ENCODE assay signal across 12 cellular contexts in genomic region chr7:106775552-106775936, GRCh38.
DNase-seq lines count a peak whose midpoint lies in the region; ATAC-seq, FAIRE-seq and TF ChIP-seq lines count a peak whose summit lies in the region.
"Had no signal": no experiment of that assay in that cellular context is flagged by ENCODE, and none has a peak within 500 bp of the region (broad histone marks: within the 10 kb centered on the region; RNA-seq: fewer than 3 reads in every experiment).

No MANE protein-coding gene starts in this region.

- H3K27me3 Mint-ChIP-seq in effector memory CD8-positive, alpha-beta T cell = peaks cover 15% of the 10 kb centered on the region in 2 donors

- H3K4me3 Mint-ChIP-seq in effector memory CD8-positive, alpha-beta T cell = no peak overlapping the region
- H3K4me3 Mint-ChIP-seq: neural crest cell had no signal

- peak; percentile 83 for FAIRE-seq in K562 (lab: Jason Lieb, UNC)

- WGBS in K562 (ENCODE audit: insufficient coverage, low coverage, missing lambda C conversion rate) = 4% methylated on average over 4 of the region's 4 CpGs
- WGBS in lung, 2 donors = 68 to 87% methylated on average over 4 of the region's 4 CpGs

- H3K4me1 ChIP-seq in K562 (replicated peaks in 1 of 2; ENCODE audit: control insufficient read depth in 2 of 2, insufficient read depth in 2 of 2, low read length in 2 of 2) = peaks cover 11 to 54% of the 10 kb centered on the region in 2 experiments; a peak in 4 of 5 replicates
- peaks cover 0 to 2% of the 10 kb centered on the region in 2 donors for H3K4me1 ChIP-seq in lung (ENCODE audit: control insufficient read depth in 2 of 2, insufficient read depth in 2 of 2, low read length in 2 of 2)

- no peaks in the 10 kb centered on the region for H3K9me1 ChIP-seq in K562 (ENCODE audit: control insufficient read depth, insufficient read depth, low read length)

- peaks cover 3% of the 10 kb centered on the region for H3K36me3 Mint-ChIP-seq in effector memory CD8-positive, alpha-beta T cell (ENCODE audit: insufficient read depth)

- H3K9ac ChIP-seq in K562 (ENCODE audit: insufficient read depth in 1 of 2, low read depth in 2 of 2, low read length in 2 of 2) = peak overlapping the region; percentile 90 to 96

- H3K36me3 ChIP-seq in BJ (ENCODE audit: control insufficient read depth, insufficient read depth, low read length) (no peaks in the 10 kb centered on the region), K562 (ENCODE audit: control insufficient read depth, insufficient read depth, low read length) (peaks cover 41% of the 10 kb centered on the region; the same call in 2 of the 3 replicates), lung (ENCODE audit: control insufficient read depth in 2 of 2, insufficient read depth in 2 of 2, low read length in 2 of 2) (no peaks in the 10 kb centered on the region)

- H3K27ac Mint-ChIP-seq in effector memory CD8-positive, alpha-beta T cell = no peak overlapping the region

- H3K27me3 ChIP-seq in BJ (ENCODE audit: control insufficient read depth, insufficient read depth, low read length) (no peaks in the 10 kb centered on the region), K562 (ENCODE audit: control insufficient read depth in 2 of 2, insufficient read depth in 2 of 2, low read length in 2 of 2) (no peaks in the 10 kb centered on the region), lung (ENCODE audit: control insufficient read depth, insufficient read depth) (no peaks in the 10 kb centered on the region)

- TF ChIP-seq EP300 in K562 (IDR thresholded peaks at IDR 0.05; ENCODE audit: low read length) = peak; percentile 13; the same call in 1 of the 2 replicates

- in situ Hi-C loops in K562 (cut with MboI) = no loop called here

- intact Hi-C loops in K562 (cut with micrococcal nuclease) = loop anchor here (1.0 to 10.0 kb wide), 3 partner anchors 114 to 491 kb away; partner anchors contain the start of genes CCDC71L and NAMPT
- intact Hi-C loops in posterior vena cava (cut with DNase I) = no loop called here

- CTCF ChIA-PET in BJ (lab: Yijun Ruan, JAX) (interaction anchor here (0.9 to 1.1 kb wide), 3 partner anchors 17 to 372 kb away, joined by 3 read pairs; no protein-coding TSS in a partner anchor), K562 (lab: Yijun Ruan, JAX; ENCODE audit: low intra/inter-chr PET ratio) (interaction anchor here (0.7 to 0.9 kb wide), 2 partner anchors 114 to 1432 kb away, joined by 3 read pairs; partner anchors contain the start of gene CCDC71L)

- H3K4me3 ChIP-seq in BJ (ENCODE audit: low read depth, low read length) (no peak overlapping the region), K562 (peak overlapping the region; percentile 43), lung (no peak overlapping the region)

- BruUV-seq in K562 (replicated peaks; lab: Mats Ljungman, UMichigan) = no TSS peak

- H3K9me3 Mint-ChIP-seq in effector memory CD8-positive, alpha-beta T cell = no peaks in the 10 kb centered on the region

- TF ChIP-seq CTCF in BJ (IDR thresholded peaks at IDR 0.05; ENCODE audit: insufficient read depth, low read depth, low read length) = no peak
- TF ChIP-seq CTCF in K562 (IDR thresholded peaks at IDR 0.05 in 2 of 3, conservative IDR thresholded peaks at IDR 0.05 in 1 of 3; ENCODE audit: insufficient read depth in 2 of 3, low read depth in 1 of 3, low read length in 3 of 3) = no peak
- no peak for TF ChIP-seq CTCF in lung (IDR thresholded peaks at IDR 0.05; ENCODE audit: control extremely low read depth, extremely low read depth)

- H4K20me1 ChIP-seq in K562 (replicated peaks; ENCODE audit: control insufficient read depth, insufficient read depth, low read length) = no peaks in the 10 kb centered on the region

- TF ChIP-seq RAD21 in K562 (CRISPR knock-in tag; conservative IDR thresholded peaks at IDR 0.05 in 1 of 2, IDR thresholded peaks at IDR 0.05 in 1 of 2) = no peak

- H3K4me1 Mint-ChIP-seq in effector memory CD8-positive, alpha-beta T cell (ENCODE audit: low read depth in 2 of 2) = peaks cover 0 to 2% of the 10 kb centered on the region in 2 donors
- H3K4me1 Mint-ChIP-seq: neural crest cell had no signal

- peaks cover 57% of the 10 kb centered on the region for H3K79me2 ChIP-seq in K562 (ENCODE audit: control insufficient read depth, insufficient read depth, low read length)

- peak overlapping the region; percentile 94 for H3K27ac ChIP-seq in K562 (ENCODE audit: extremely low read depth, low read depth, low read length)
- H3K27ac ChIP-seq in lung (ENCODE audit: low read depth in 1 of 2, low read length in 1 of 2) = no peak overlapping the region

- TF ChIP-seq POLR2A in K562 (conservative IDR thresholded peaks at IDR 0.05) = peak; percentile 62

- H2AFZ ChIP-seq in K562 (ENCODE audit: low read depth, low read length) = peak overlapping the region; percentile 29; the same call in 1 of the 2 replicates

- H3K4me2 ChIP-seq in K562 (ENCODE audit: insufficient read depth, low read length) = peak overlapping the region; percentile 90

- ATAC-seq in K562 (peak; percentile 63), lung (ENCODE audit: insufficient read depth, low FRiP score) (peak; percentile 13), HG03280 (IDR thresholded peaks at IDR 0.05; ENCODE audit: unreplicated experiment) (no peak)
- no peak for ATAC-seq in effector memory CD8-positive, alpha-beta T cell (replicated peaks)

- peak; percentile 59 for DNase-seq in BJ (ENCODE audit: low read depth)
- DNase-seq in LHCN-M2 (ENCODE audit: low read depth) = peak; percentile 92
- DNase-seq in K562 (ENCODE audit: extremely low read depth in 1 of 4, low spot score in 3 of 4) = peak; percentile 53 to 81 (median 61)
- DNase-seq in lung (ENCODE audit: low spot score) = no peak
- DNase-seq in NCI-H510A (lab: John Stamatoyannopoulos, UW) = no peak
- DNase-seq in posterior vena cava (ENCODE audit: low spot score) = no peak
- no peak for DNase-seq in effector memory CD8-positive, alpha-beta T cell
- DNase-seq: activated naive CD4-positive, alpha-beta T cell; DMS153; NCI-H1048 had no signal

- POLR2A ChIA-PET in BJ (lab: Charles Lee) (no interaction called here), K562 (lab: Yijun Ruan, JAX) (interaction anchor here (0.6 to 3.2 kb wide), 31 partner anchors 8 to 596 kb away, joined by 3 to 23 read pairs (median 5); partner anchors contain the start of genes CCDC71L, HBP1, NAMPT and PIK3CG)

- H3K9me3 ChIP-seq in K562 (replicated peaks; ENCODE audit: control insufficient read depth, insufficient read depth, low read depth, low read length) (peaks cover 6% of the 10 kb centered on the region), lung (ENCODE audit: control insufficient read depth in 2 of 2, insufficient read depth in 1 of 2, low read length in 1 of 2) (no peaks in the 10 kb centered on the region)

TF ChIP-seq in K562, 482 proteins besides CTCF, POLR2A, EP300 and RAD21 (continues in another document):
- TF ChIP-seq CUX1 (CRISPR knock-in tag; IDR thresholded peaks at IDR 0.05) = no peak; the same call in 1 of the 2 replicates
- TF ChIP-seq ZNF274 (IDR thresholded peaks at IDR 0.05; ENCODE audit: borderline replicate concordance, low read depth, low read length) = no peak
- TF ChIP-seq CCNT2 (IDR thresholded peaks at IDR 0.05; ENCODE audit: borderline replicate concordance, extremely low read depth, insufficient read length, low read depth, low read length) = peak; percentile 32
- peak; percentile 30; the same call in 1 of the 2 replicates for TF ChIP-seq TCF3 (CRISPR knock-in tag; IDR thresholded peaks at IDR 0.05)
- no peak; the same call in 1 of the 2 replicates for TF ChIP-seq RNF2 (IDR thresholded peaks at IDR 0.05)
- no peak for TF ChIP-seq ARID3B (CRISPR knock-in tag; IDR thresholded peaks at IDR 0.05; ENCODE audit: borderline replicate concordance)

Comparison
In these comparisons a context has a peak if more than half of its experiments do, and no peak if none do; other contexts are left out.
1. DNase-seq: peak in BJ (single experiment), LHCN-M2 (single experiment) and K562 (4 of 4); none in lung (single experiment), NCI-H510A (single experiment), posterior vena cava (single experiment) and effector memory CD8-positive, alpha-beta T cell (0 of 3).
2. ATAC-seq: peak in K562 (single experiment) and lung (single experiment); none in effector memory CD8-positive, alpha-beta T cell (single experiment) and HG03280 (single experiment).